In the genomic region with DNA sequence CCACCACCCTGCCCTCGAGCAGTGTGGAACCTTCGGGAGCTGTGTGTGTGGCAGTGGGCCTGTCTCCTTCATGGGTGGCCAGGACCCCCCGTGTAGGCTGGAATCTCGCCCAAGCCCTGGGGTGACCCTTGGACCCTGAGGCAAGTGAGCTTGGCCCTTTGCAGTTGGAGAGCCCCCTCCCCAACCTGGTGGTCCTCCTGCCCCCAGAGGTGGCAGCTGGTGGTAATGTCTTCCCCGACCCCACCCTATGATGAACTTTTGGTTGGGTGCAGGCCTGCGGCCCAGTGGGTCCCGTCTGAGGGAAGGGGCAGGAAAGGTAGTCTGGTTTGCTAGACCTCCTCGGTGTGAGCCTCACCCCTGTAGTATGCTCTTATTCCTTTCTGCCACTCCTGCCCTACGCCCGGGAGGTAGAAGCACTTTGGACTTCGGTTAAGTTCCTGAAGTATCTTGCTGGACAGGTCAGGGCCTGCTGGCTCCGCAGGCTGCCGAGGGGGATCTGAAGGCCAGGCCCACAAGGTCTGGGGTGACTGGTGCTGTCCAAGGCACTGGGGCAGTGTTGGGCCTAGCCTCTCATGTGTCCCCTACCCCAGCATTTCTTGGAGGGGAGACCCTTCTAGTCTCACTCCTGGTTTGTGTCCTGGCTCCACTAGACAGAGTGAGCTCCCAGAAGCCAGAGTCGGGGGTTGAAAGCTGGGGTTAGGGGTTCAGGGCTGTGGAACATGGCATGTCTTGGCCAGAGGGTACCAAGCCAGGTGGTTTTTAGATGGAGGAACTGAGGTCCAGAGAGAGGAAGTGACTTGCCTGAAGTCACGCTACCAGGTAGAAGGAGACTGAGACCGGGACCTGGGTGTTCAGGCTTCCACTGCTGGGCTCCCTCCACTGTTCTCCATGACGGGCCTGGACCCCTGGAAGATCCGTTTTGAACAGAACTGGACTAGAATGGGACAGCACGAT, we compare ENCODE assay signal across 1 cellular context.
TF ChIP-seq lines count a peak whose summit lies in the region.

No MANE protein-coding gene starts in this region.

TF ChIP-seq in SK-N-SH, 30 proteins besides CTCF, POLR2A, EP300 and RAD21 (continued from another document):
- TF ChIP-seq, protein P1, sequence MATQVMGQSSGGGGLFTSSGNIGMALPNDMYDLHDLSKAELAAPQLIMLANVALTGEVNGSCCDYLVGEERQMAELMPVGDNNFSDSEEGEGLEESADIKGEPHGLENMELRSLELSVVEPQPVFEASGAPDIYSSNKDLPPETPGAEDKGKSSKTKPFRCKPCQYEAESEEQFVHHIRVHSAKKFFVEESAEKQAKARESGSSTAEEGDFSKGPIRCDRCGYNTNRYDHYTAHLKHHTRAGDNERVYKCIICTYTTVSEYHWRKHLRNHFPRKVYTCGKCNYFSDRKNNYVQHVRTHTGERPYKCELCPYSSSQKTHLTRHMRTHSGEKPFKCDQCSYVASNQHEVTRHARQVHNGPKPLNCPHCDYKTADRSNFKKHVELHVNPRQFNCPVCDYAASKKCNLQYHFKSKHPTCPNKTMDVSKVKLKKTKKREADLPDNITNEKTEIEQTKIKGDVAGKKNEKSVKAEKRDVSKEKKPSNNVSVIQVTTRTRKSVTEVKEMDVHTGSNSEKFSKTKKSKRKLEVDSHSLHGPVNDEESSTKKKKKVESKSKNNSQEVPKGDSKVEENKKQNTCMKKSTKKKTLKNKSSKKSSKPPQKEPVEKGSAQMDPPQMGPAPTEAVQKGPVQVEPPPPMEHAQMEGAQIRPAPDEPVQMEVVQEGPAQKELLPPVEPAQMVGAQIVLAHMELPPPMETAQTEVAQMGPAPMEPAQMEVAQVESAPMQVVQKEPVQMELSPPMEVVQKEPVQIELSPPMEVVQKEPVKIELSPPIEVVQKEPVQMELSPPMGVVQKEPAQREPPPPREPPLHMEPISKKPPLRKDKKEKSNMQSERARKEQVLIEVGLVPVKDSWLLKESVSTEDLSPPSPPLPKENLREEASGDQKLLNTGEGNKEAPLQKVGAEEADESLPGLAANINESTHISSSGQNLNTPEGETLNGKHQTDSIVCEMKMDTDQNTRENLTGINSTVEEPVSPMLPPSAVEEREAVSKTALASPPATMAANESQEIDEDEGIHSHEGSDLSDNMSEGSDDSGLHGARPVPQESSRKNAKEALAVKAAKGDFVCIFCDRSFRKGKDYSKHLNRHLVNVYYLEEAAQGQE (IDR thresholded peaks at IDR 0.05; ENCODE audit: low read depth, low read length), result no peak
- TF ChIP-seq GATA2 (CRISPR knock-in tag; IDR thresholded peaks at IDR 0.05) (no peak), POLR2AphosphoS5 (IDR thresholded peaks at IDR 0.05; ENCODE audit: low read depth, low read length) (no peak), RFX5 (IDR thresholded peaks at IDR 0.05; ENCODE audit: low read length) (no peak), SIN3A (IDR thresholded peaks at IDR 0.05; ENCODE audit: borderline replicate concordance, low read depth, low read length) (no peak), ELF1 (IDR thresholded peaks at IDR 0.05) (no peak), FOXM1 (IDR thresholded peaks at IDR 0.05; ENCODE audit: low read depth) (no peak)
- TF ChIP-seq, protein P2, sequence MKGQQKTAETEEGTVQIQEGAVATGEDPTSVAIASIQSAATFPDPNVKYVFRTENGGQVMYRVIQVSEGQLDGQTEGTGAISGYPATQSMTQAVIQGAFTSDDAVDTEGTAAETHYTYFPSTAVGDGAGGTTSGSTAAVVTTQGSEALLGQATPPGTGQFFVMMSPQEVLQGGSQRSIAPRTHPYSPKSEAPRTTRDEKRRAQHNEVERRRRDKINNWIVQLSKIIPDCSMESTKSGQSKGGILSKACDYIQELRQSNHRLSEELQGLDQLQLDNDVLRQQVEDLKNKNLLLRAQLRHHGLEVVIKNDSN (IDR thresholded peaks at IDR 0.05; ENCODE audit: borderline replicate concordance, low read depth), result no peak
- TF ChIP-seq, protein P3, sequence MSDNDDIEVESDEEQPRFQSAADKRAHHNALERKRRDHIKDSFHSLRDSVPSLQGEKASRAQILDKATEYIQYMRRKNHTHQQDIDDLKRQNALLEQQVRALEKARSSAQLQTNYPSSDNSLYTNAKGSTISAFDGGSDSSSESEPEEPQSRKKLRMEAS (IDR thresholded peaks at IDR 0.05; ENCODE audit: low read depth), result no peak
